18 cellular contexts compared by ENCODE assay signal in the genomic region with DNA sequence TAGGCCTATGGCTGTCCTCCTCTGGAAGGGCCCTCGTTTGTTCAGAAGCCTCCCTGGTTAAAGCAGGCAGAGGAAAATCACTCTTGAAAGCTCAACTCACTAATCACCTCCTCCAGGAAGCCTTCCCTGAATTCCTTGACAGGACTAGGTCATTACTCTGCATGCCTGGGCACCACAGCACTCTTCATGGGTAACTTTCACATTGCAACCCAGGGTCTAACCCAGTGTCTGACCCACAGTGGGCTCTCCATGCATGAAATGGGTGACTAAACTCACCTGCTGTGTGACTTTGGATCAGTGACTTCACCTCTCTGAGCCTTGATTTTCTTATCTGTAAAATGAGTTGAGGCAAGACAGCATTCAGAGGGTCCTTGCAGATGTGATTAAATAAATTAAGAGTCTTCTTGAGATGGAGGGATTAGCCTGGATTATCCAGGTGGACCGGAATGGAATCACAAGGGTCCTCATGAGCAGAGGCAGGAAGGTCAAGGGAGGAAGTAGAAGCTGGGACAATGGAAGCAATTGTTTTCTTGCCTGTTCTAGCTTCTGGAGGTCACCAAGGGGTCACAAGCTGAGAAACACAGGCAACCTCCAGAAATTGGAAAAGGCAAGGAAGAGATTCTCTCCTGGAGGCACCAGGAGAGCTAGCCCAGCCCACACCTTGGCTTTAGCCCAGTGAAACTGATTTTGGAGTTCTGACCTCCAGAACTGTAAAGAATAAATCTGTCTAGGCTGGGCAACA.
"Had no signal": no experiment of that assay in that cellular context is flagged by ENCODE, and none has a peak within 500 bp of the region (broad histone marks: within the 10 kb centered on the region; RNA-seq: fewer than 3 reads in every experiment).

No MANE protein-coding gene starts in this region.

- H3K4me3 Mint-ChIP-seq: activated B cell treated with CpG ODN at 0.5 μM for 24 hours; activated CD4-positive, alpha-beta T cell treated with anti-CD3 and anti-CD28 coated beads, Interleukin-2, amount 10 ng/mL, durations not matched to agents 7 days and 5 days; activated naive CD4-positive, alpha-beta T cell treated with anti-CD3 and anti-CD28 coated beads for 36 hours; type B pancreatic cell had no signal

- H3K27ac ChIP-seq: adrenal gland, left lung, sigmoid colon, suprapubic skin had no signal

- H3K27me3 Mint-ChIP-seq: activated B cell treated with CpG ODN at 0.5 μM for 24 hours; activated T-helper 17 cell treated with anti-CD3 and anti-CD28 coated beads, Interleukin-2, amount 50 U/mL, for 72 hours had no signal

- DNase-seq: activated B cell treated with CpG ODN at 0.5 μM for 24 hours; activated CD4-positive, alpha-beta T cell treated with anti-CD3 and anti-CD28 coated beads, Interleukin-2, amount 10 ng/mL, durations not matched to agents 7 days and 5 days; activated CD8-positive, alpha-beta memory T cell treated with anti-CD3 and anti-CD28 coated beads for 24 hours; activated naive CD4-positive, alpha-beta T cell treated with anti-CD3 and anti-CD28 coated beads for 36 hours; activated T-cell treated with anti-CD3 and anti-CD28 coated beads for 4 hours; adrenal gland; foreskin keratinocyte; left lung; sigmoid colon; stimulated activated CD4-positive, alpha-beta T cell treated with anti-CD3 and anti-CD28 coated beads, Interleukin-2, amount 100 ng/mL, for 24 hours; stimulated activated naive CD8-positive, alpha-beta T cell treated with anti-CD3 and anti-CD28 coated beads, Interleukin-15, Interleukin-2, amounts not matched to agents 100 U/mL and 50 U/mL, for 24 hours had no signal

- H3K27me3 ChIP-seq: adrenal gland, foreskin keratinocyte, left lung, sigmoid colon, suprapubic skin had no signal

- H3K27ac Mint-ChIP-seq: activated B cell treated with CpG ODN at 0.5 μM for 24 hours; activated CD4-positive, alpha-beta T cell treated with anti-CD3 and anti-CD28 coated beads, Interleukin-2, amount 10 ng/mL, durations not matched to agents 7 days and 5 days; activated naive CD4-positive, alpha-beta T cell treated with anti-CD3 and anti-CD28 coated beads for 36 hours; activated T-helper 17 cell treated with anti-CD3 and anti-CD28 coated beads, Interleukin-2, amount 50 U/mL, for 72 hours; type B pancreatic cell had no signal

- ATAC-seq: activated T-helper 17 cell treated with anti-CD3 and anti-CD28 coated beads, Interleukin-2, amount 50 U/mL, for 72 hours; foreskin keratinocyte; left lung; stimulated activated naive CD8-positive, alpha-beta T cell treated with anti-CD3 and anti-CD28 coated beads, Interleukin-15, Interleukin-2, amounts not matched to agents 100 U/mL and 50 U/mL, for 24 hours had no signal

- FAIRE-seq: TTC549 had no signal

- H3K9me3 ChIP-seq: adrenal gland, left lung, sigmoid colon, suprapubic skin had no signal

- H3K36me3 Mint-ChIP-seq: type B pancreatic cell had no signal

- H3K4me3 ChIP-seq: adrenal gland, left lung, sigmoid colon, suprapubic skin had no signal

- H3K36me3 ChIP-seq: adrenal gland, left lung, sigmoid colon, suprapubic skin had no signal

- H3K9me3 Mint-ChIP-seq: activated B cell treated with CpG ODN at 0.5 μM for 24 hours; activated CD4-positive, alpha-beta T cell treated with anti-CD3 and anti-CD28 coated beads, Interleukin-2, amount 10 ng/mL, durations not matched to agents 7 days and 5 days; activated naive CD4-positive, alpha-beta T cell treated with anti-CD3 and anti-CD28 coated beads for 36 hours; activated T-helper 17 cell treated with anti-CD3 and anti-CD28 coated beads, Interleukin-2, amount 50 U/mL, for 72 hours; central memory CD8-positive, alpha-beta T cell; nephron; T-helper 1 cell treated with Interleukin-12 subunit alpha and Interleukin-12 subunit beta and Interleukin-4 antibody, amounts not matched to agents 30 μg/mL and 1 μg/mL, for 36 hours; type B pancreatic cell had no signal
